ENCODE assay signal across 12 cellular contexts in the genomic region with DNA sequence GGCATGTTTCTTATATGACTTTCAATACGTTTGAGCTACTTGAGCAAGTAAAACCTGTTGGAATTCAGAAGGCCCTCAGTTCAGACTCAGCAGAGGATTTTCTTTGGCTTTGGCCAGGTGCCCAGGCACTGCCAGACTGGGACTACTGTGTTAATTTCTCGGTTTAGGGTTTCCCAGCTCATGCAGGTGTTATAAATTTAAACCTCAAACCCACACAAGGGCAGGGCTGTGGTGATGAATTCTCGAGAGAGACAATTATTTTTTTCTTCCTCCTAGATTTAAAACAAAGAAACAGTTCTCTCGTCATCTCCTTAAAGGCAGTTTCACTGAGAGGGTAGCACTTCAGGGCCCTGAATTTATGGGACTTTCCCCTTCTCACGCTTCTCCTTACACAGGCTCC.
DNase-seq lines count a peak whose midpoint lies in the region; ATAC-seq, FAIRE-seq and TF ChIP-seq lines count a peak whose summit lies in the region.
"Had no signal": no experiment of that assay in that cellular context is flagged by ENCODE, and none has a peak within 500 bp of the region (broad histone marks: within the 10 kb centered on the region; RNA-seq: fewer than 3 reads in every experiment).

No MANE protein-coding gene starts in this region.

- no peak overlapping the region for H3K4me3 ChIP-seq in stomach

- no peak for TF ChIP-seq EP300 in stomach (IDR thresholded peaks at IDR 0.05)

- H3K27me3 ChIP-seq in stomach, result no peaks in the 10 kb centered on the region

- intact Hi-C loops in stomach (cut with DNase I; ENCODE audit: low total_unique reads), result no loop called here

- no peaks in the 10 kb centered on the region for H3K9me3 ChIP-seq in stomach

- ATAC-seq in GM21786 (IDR thresholded peaks at IDR 0.05; ENCODE audit: unreplicated experiment), result peak; percentile 48
- ATAC-seq: HepG2, T-helper 17 cell had no signal

- DNase-seq in GM18507 (ENCODE audit: extremely low spot score, insufficient read length, low read depth) (no peak), NCI-H2107 treated with DMSO at 0.1 percent for 48 hours (lab: John Stamatoyannopoulos, UW; ENCODE audit: unreplicated experiment) (peak; percentile 82), myocyte (ENCODE audit: low read depth) (peak; percentile 69), stomach (no peak), RKO (ENCODE audit: low spot score) (no peak), HTR-8/SVneo (ENCODE audit: insufficient read length, low spot score) (no peak)
- DNase-seq: activated naive CD4-positive, alpha-beta T cell treated with anti-CD3 and anti-CD28 coated beads, Interleukin-2, amount 50 U/mL, for 16 hours; NCI-H1694; OCI-M1; T-helper 17 cell had no signal

- 66 to 77% (median 71%) methylated on average over 5 of the region's 5 CpGs for WGBS in stomach, 5 donors

- H3K36me3 ChIP-seq in stomach, result no peaks in the 10 kb centered on the region

- no peak for TF ChIP-seq POLR2A in stomach (IDR thresholded peaks at IDR 0.05)

- peaks cover 0 to 6% (median 0%) of the 10 kb centered on the region in 4 donors for H3K4me1 ChIP-seq in stomach

- TF ChIP-seq CTCF in stomach (IDR thresholded peaks at IDR 0.05), result no peak

- H3K27ac ChIP-seq in stomach, result no peak overlapping the region

- peak; percentile 51 for FAIRE-seq in GM18507 (lab: Jason Lieb, UNC)
- FAIRE-seq in HTR-8/SVneo (lab: Jason Lieb, UNC), result no peak
- FAIRE-seq: HepG2 had no signal

Comparison
In these comparisons a context has a peak if more than half of its experiments do, and no peak if none do; other contexts are left out.
1. DNase-seq: peak in NCI-H2107 treated with DMSO at 0.1 percent for 48 hours (single experiment) and myocyte (single experiment); none in GM18507 (single experiment), stomach (single experiment), RKO (single experiment) and HTR-8/SVneo (single experiment).